ENCODE assay signal across 8 cellular contexts in genomic region chr3:49802719-49803463, GRCh38. TPM values are rescaled to one million over a fixed set of nuclear protein-coding genes. Genes with fewer than 3 reads are reported as not detected.
DNase-seq lines count a peak whose midpoint lies in the region; ATAC-seq and TF ChIP-seq lines count a peak whose summit lies in the region.

Gene INKA1, plus strand, starts transcription at chr3:49803261. Its CDS starts 132 bp downstream, at chr3:49803393.

- CTCF ChIA-PET in Panc1 (lab: Charles Lee): interaction anchor here (0.5 to 2.7 kb wide), 10 partner anchors 12 to 244 kb away, joined by 3 to 19 read pairs (median 5); partner anchors contain the start of gene MON1A

- no peaks in the 10 kb centered on the region for H3K9me3 Mint-ChIP-seq in natural killer cell

- H3K4me3 ChIP-seq in HUES64 (ENCODE audit: low read length): peak within 1 kb of the TSS; percentile 77
- peak within 1 kb of the TSS; percentile 80 for H3K4me3 ChIP-seq in Panc1 (ENCODE audit: low read depth in 2 of 2, low read length in 2 of 2)
- H3K4me3 ChIP-seq in fibroblast of mammary gland (ENCODE audit: control insufficient read depth, low read depth, low read length): peak within 1 kb of the TSS; percentile 83

- TF ChIP-seq CTCF in Panc1 (IDR thresholded peaks at IDR 0.05): peak; percentile 87
- TF ChIP-seq CTCF in fibroblast of mammary gland (conservative IDR thresholded peaks at IDR 0.05; ENCODE audit: control insufficient read depth, insufficient read depth, low read depth, low read length): peak; percentile 76
- TF ChIP-seq CTCF in natural killer cell (IDR thresholded peaks at IDR 0.05): peak; percentile 82

- H3K4me1 ChIP-seq in HUES64 (ENCODE audit: insufficient read depth, low read length) (peaks cover 11% of the 10 kb centered on the region), Panc1 (ENCODE audit: control insufficient read depth, insufficient read depth, low read length) (no peaks in the 10 kb centered on the region)

- DNase-seq in DMS114 treated with DMSO at 0.1 percent for 48 hours (lab: John Stamatoyannopoulos, UW; ENCODE audit: unreplicated experiment) (peak; percentile 54), Panc1 (ENCODE audit: low read depth, low spot score) (peak; percentile 64), fibroblast of mammary gland (ENCODE audit: low read depth) (peak; percentile 77), natural killer cell (peak; percentile 83)
- DNase-seq in activated T-helper 1 cell treated with anti-CD3 and anti-CD28 coated beads, Interleukin-2, amount 50 U/mL, for 16 hours (ENCODE audit: low read depth in 1 of 2, low spot score in 1 of 2): peak; percentile 76 to 77
- peak; percentile 78 to 91 (median 82) for DNase-seq in stimulated activated naive CD4-positive, alpha-beta T cell (lab: John Stamatoyannopoulos, UW)

- BruUV-seq in Panc1 (replicated peaks; lab: Mats Ljungman, UMichigan): no TSS peak

- H3K36me3 ChIP-seq in HUES64 (ENCODE audit: insufficient read depth, low read length): no peaks in the 10 kb centered on the region
- no peaks in the 10 kb centered on the region for H3K36me3 ChIP-seq in Panc1 (ENCODE audit: control insufficient read depth, insufficient read depth, low read length)

- WGBS in HUES64: under 1% methylated on average over 71 of the region's 71 CpGs

- H3K27me3 Mint-ChIP-seq in natural killer cell (ENCODE audit: low read depth in 2 of 2): peaks cover 12 to 14% of the 10 kb centered on the region in 2 donors

- H3K4me1 Mint-ChIP-seq in natural killer cell: peaks cover 13 to 31% of the 10 kb centered on the region in 2 donors

- POLR2A ChIA-PET in Panc1 (lab: Charles Lee): interaction anchor here (0.6 kb wide), 1 partner anchor 68 kb away, joined by 12 read pairs; no protein-coding TSS in a partner anchor

- H3K9ac ChIP-seq in HUES64 (ENCODE audit: low read depth, low read length): peak within 1 kb of the TSS; percentile 14

- H3K27me3 ChIP-seq in HUES64 (ENCODE audit: insufficient read depth, low read length): peaks cover 34% of the 10 kb centered on the region
- H3K27me3 ChIP-seq in Panc1 (ENCODE audit: control insufficient read depth, insufficient read depth, low read length): no peaks in the 10 kb centered on the region

- in situ Hi-C loops in Panc1 (cut with HindIII; ENCODE audit: low pct_unique_long_range_greater_than_20kb, low sequenced_read_pairs): no loop called here

- no peaks in the 10 kb centered on the region for H3K9me3 ChIP-seq in HUES64 (ENCODE audit: insufficient read depth, low read depth, low read length)
- no peaks in the 10 kb centered on the region for H3K9me3 ChIP-seq in Panc1 (ENCODE audit: control insufficient read depth, insufficient read depth, low read depth, low read length)

- no peak within 1 kb of the TSS for H3K27ac ChIP-seq in HUES64 (ENCODE audit: low read depth, low read length)
- H3K27ac ChIP-seq in Panc1 (ENCODE audit: low read length): peak within 1 kb of the TSS; percentile 61

- ATAC-seq in GM21390 (IDR thresholded peaks at IDR 0.05; ENCODE audit: unreplicated experiment) (peak; percentile 58), Panc1 (peak; percentile 90), natural killer cell (peak; percentile 89 to 95 (median 90))

- no peaks in the 10 kb centered on the region for H3K36me3 Mint-ChIP-seq in natural killer cell

- H3K4me3 Mint-ChIP-seq in natural killer cell: peak within 1 kb of the TSS; percentile 91

- H3K27ac Mint-ChIP-seq in natural killer cell: peak within 1 kb of the TSS; percentile 78 to 84

- intact Hi-C loops in Panc1 (cut with micrococcal nuclease; ENCODE audit: unreplicated experiment) (loop anchor here (1.0 to 5.0 kb wide), 2 partner anchors 36 to 104 kb away; no protein-coding TSS in a partner anchor), natural killer cell (cut with micrococcal nuclease) (loop anchor here (1.0 to 5.0 kb wide), 5 partner anchors 10 to 289 kb away; partner anchors contain the start of genes IP6K1 and UBA7)

RNA-seq across cellular contexts. Expression of gene INKA1, which starts in this region (rescaled TPM):
- polyA plus RNA-seq in HUES64 (2013, experiment 1 of 2): 1.3 TPM
- polyA plus RNA-seq in HUES64 (2013, experiment 2 of 2): 2.9 TPM
- total RNA-seq in Panc1 (2021; ENCODE audit: unreplicated experiment) (2.2 TPM), natural killer cell (under 1 TPM in 2 of 3 donors, not detected in 1; 0.52 to 0.83 TPM)
- polyA plus RNA-seq in Panc1 (2012; ENCODE audit: insufficient read length): 2.8 TPM

Comparison
In these comparisons a context has a peak if more than half of its experiments do, and no peak if none do; other contexts are left out.
1. Peak in DNase-seq and ATAC-seq in natural killer cell; RNA of the gene not detected or under 1 TPM.